Comparison of ENCODE assay signal across 20 cellular contexts in the genomic region with DNA sequence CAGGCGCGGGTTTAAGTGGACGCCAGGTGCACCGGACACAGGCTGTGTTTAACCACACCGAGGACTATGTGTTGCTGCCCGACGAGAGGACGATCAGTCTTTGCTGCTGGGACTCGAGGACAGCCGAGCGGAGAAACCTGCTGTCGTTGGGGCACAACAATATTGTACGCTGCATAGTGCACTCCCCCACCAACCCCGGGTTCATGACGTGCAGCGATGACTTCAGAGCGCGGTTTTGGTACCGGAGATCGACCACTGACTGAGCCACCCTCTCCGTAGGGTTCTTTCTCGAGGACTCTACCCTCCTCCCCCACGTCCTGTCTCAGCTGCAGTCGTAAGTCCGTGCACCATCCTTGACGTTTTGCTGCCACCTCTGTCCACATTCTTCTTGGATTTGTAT. TPM values are rescaled to one million over a fixed set of nuclear protein-coding genes. Genes with fewer than 3 reads are reported as not detected.
DNase-seq lines count a peak whose midpoint lies in the region; ATAC-seq and TF ChIP-seq lines count a peak whose summit lies in the region.
"Had no signal": no experiment of that assay in that cellular context is flagged by ENCODE, and none has a peak within 500 bp of the region (broad histone marks: within the 10 kb centered on the region; RNA-seq: fewer than 3 reads in every experiment).

No MANE protein-coding gene starts in this region.

- no peak overlapping the region for H2AK9ac ChIP-seq in IMR-90 (replicated peaks; ENCODE audit: low read depth, low read length, poor library complexity)

- H3K4me3 ChIP-seq in IMR-90 (ENCODE audit: insufficient read depth, low read depth, low read length) = no peak overlapping the region
- H3K4me3 ChIP-seq: BLaER1 treated with 17β-estradiol and CSF1 and Interleukin-3, amounts not matched to agents 10 nM and 100 nM had no signal

- H3K27ac Mint-ChIP-seq in activated CD4-positive, alpha-beta memory T cell treated with anti-CD3 and anti-CD28 coated beads for 36 hours = peak overlapping the region; percentile 30
- H3K27ac Mint-ChIP-seq in activated CD4-positive, alpha-beta memory T cell treated with anti-CD3 and anti-CD28 coated beads, Interleukin-2, amount 10 ng/mL, durations not matched to agents 7 days and 5 days = no peak overlapping the region
- H3K27ac Mint-ChIP-seq in natural killer cell = peak overlapping the region; percentile 47 to 48
- no peak overlapping the region for H3K27ac Mint-ChIP-seq in natural killer cell treated with Interleukin-12 subunit alpha and Interleukin-12 subunit beta and Interleukin-15 and Interleukin-18, amount 100 ng/mL, for 72 hours
- peak overlapping the region in 7 of 10 donors; percentile 24 to 96 (median 65) for H3K27ac Mint-ChIP-seq in naive thymus-derived CD8-positive, alpha-beta T cell
- H3K27ac Mint-ChIP-seq: IgD-negative memory B cell had no signal

- intact Hi-C loops in activated CD4-positive, alpha-beta memory T cell treated with anti-CD3 and anti-CD28 coated beads for 36 hours (cut with micrococcal nuclease) = no loop called here
- intact Hi-C loops in natural killer cell (cut with micrococcal nuclease) = no loop called here
- intact Hi-C loops in IMR-90 (cut with micrococcal nuclease) = no loop called here

- no TSS peak for BruUV-seq in IMR-90 (replicated peaks; lab: Mats Ljungman, UMichigan)

- peaks cover 12 to 46% of the 10 kb centered on the region in 2 experiments for H3K79me1 ChIP-seq in IMR-90 (ENCODE audit: low read depth in 1 of 2, low read length in 2 of 2)

- TF ChIP-seq CTCF in natural killer cell (IDR thresholded peaks at IDR 0.05) = no peak
- TF ChIP-seq CTCF in IMR-90 (conservative IDR thresholded peaks at IDR 0.05; ENCODE audit: low read depth, low read length) = no peak

- CTCF ChIA-PET in activated CD4-positive, alpha-beta memory T cell treated with anti-CD3 and anti-CD28 coated beads for 36 hours (lab: Charles Lee) = no interaction called here
- CTCF ChIA-PET in activated CD4-positive, alpha-beta memory T cell treated with anti-CD3 and anti-CD28 coated beads, Interleukin-2, amount 10 ng/mL, durations not matched to agents 7 days and 5 days (lab: Charles Lee) = no interaction called here
- CTCF ChIA-PET in IMR-90 (lab: Yijun Ruan, JAX) (no interaction called here), HEK293T (lab: Yijun Ruan, JAX) (no interaction called here)

- H3K18ac ChIP-seq in IMR-90 (ENCODE audit: low read depth, low read length) = no peak overlapping the region

- POLR2A ChIA-PET in activated CD4-positive, alpha-beta memory T cell treated with anti-CD3 and anti-CD28 coated beads for 36 hours (lab: Charles Lee) = no interaction called here
- POLR2A ChIA-PET in activated CD4-positive, alpha-beta memory T cell treated with anti-CD3 and anti-CD28 coated beads, Interleukin-2, amount 10 ng/mL, durations not matched to agents 7 days and 5 days (lab: Charles Lee) = interaction anchor here (1.9 kb wide), 1 partner anchor 11 kb away, joined by 5 read pairs; a partner anchor contains a TSS
- POLR2A ChIA-PET in IMR-90 (lab: Charles Lee; ENCODE audit: unreplicated experiment) (no interaction called here), HEK293T (lab: Yijun Ruan, JAX) (no interaction called here)
- POLR2A ChIA-PET in naive thymus-derived CD8-positive, alpha-beta T cell (lab: Charles Lee) = no interaction called here

- H2BK20ac ChIP-seq in IMR-90 (ENCODE audit: low read depth, low read length) = no peak overlapping the region

- no peak overlapping the region for H2AK5ac ChIP-seq in IMR-90 (ENCODE audit: low read depth, low read length)

- no peaks in the 10 kb centered on the region for H3K9me3 Mint-ChIP-seq in activated CD4-positive, alpha-beta memory T cell treated with anti-CD3 and anti-CD28 coated beads for 36 hours
- no peaks in the 10 kb centered on the region for H3K9me3 Mint-ChIP-seq in activated CD4-positive, alpha-beta memory T cell treated with anti-CD3 and anti-CD28 coated beads, Interleukin-2, amount 10 ng/mL, durations not matched to agents 7 days and 5 days
- H3K9me3 Mint-ChIP-seq in natural killer cell = no peaks in the 10 kb centered on the region
- no peaks in the 10 kb centered on the region for H3K9me3 Mint-ChIP-seq in natural killer cell treated with Interleukin-12 subunit alpha and Interleukin-12 subunit beta and Interleukin-15 and Interleukin-18, amount 100 ng/mL, for 72 hours
- no peaks in the 10 kb centered on the region for H3K9me3 Mint-ChIP-seq in naive thymus-derived CD8-positive, alpha-beta T cell
- H3K9me3 Mint-ChIP-seq: CD4-positive, CD25-positive, alpha-beta regulatory T cell; H9; IgD-negative memory B cell had no signal

- no peak for TF ChIP-seq RAD21 in IMR-90 (IDR thresholded peaks at IDR 0.05; ENCODE audit: low read length)

- H2AFZ ChIP-seq in IMR-90 (replicated peaks; ENCODE audit: low read length, poor library complexity) = no peak overlapping the region

- H3K23ac ChIP-seq in IMR-90 (ENCODE audit: low read depth, low read length) = no peak overlapping the region

- ATAC-seq in natural killer cell (no peak), IMR-90 (ENCODE audit: low read depth) (no peak), HG02852 (IDR thresholded peaks at IDR 0.05; ENCODE audit: unreplicated experiment) (no peak)
- no peak for ATAC-seq in natural killer cell treated with Interleukin-12 subunit alpha and Interleukin-12 subunit beta and Interleukin-15 and Interleukin-18, amount 100 ng/mL, for 72 hours
- ATAC-seq in naive thymus-derived CD8-positive, alpha-beta T cell = no peak

- H3K4ac ChIP-seq in IMR-90 (ENCODE audit: low read depth, low read length) = no peak overlapping the region

- peaks cover 44% of the 10 kb centered on the region for H3K36me3 ChIP-seq in IMR-90 (ENCODE audit: control insufficient read depth, insufficient read depth, low read length)

- no peak overlapping the region for H3K4me2 ChIP-seq in IMR-90 (ENCODE audit: low read depth, low read length)
- H3K4me2 ChIP-seq: BLaER1 treated with 17β-estradiol and CSF1 and Interleukin-3, amounts not matched to agents 10 nM and 100 nM had no signal

- no peaks in the 10 kb centered on the region for H3K9me1 ChIP-seq in IMR-90 (ENCODE audit: insufficient read depth, low read length)

- no peak for DNase-seq in activated CD4-positive, alpha-beta memory T cell treated with anti-CD3 and anti-CD28 coated beads for 36 hours
- DNase-seq in activated CD4-positive, alpha-beta memory T cell treated with anti-CD3 and anti-CD28 coated beads, Interleukin-2, amount 10 ng/mL, durations not matched to agents 7 days and 5 days = no peak
- DNase-seq in natural killer cell = no peak
- DNase-seq in natural killer cell treated with Interleukin-12 subunit alpha and Interleukin-12 subunit beta and Interleukin-15 and Interleukin-18, amount 100 ng/mL, for 72 hours (ENCODE audit: low spot score) = no peak
- no peak for DNase-seq in IMR-90
- peak in 1 of 10 donors; percentile 68 for DNase-seq in naive thymus-derived CD8-positive, alpha-beta T cell
- no peak for DNase-seq in HEK293T (ENCODE audit: extremely low spot score)
- DNase-seq: ACHN, COR-L47, DMS153, DMS79 treated with DMSO at 0.1 percent for 48 hours, EL, GOT3, H9 had no signal

- H2BK15ac ChIP-seq in IMR-90 (ENCODE audit: low read depth, low read length) = no peak overlapping the region

- in situ Hi-C loops in IMR-90 (cut with MboI; ENCODE audit: low sequenced_read_pairs) = no loop called here

- no peaks in the 10 kb centered on the region for H3K27me3 Mint-ChIP-seq in activated CD4-positive, alpha-beta memory T cell treated with anti-CD3 and anti-CD28 coated beads for 36 hours
- no peaks in the 10 kb centered on the region for H3K27me3 Mint-ChIP-seq in activated CD4-positive, alpha-beta memory T cell treated with anti-CD3 and anti-CD28 coated beads, Interleukin-2, amount 10 ng/mL, durations not matched to agents 7 days and 5 days
- no peaks in the 10 kb centered on the region for H3K27me3 Mint-ChIP-seq in natural killer cell (ENCODE audit: low read depth in 2 of 2)
- H3K27me3 Mint-ChIP-seq in natural killer cell treated with Interleukin-12 subunit alpha and Interleukin-12 subunit beta and Interleukin-15 and Interleukin-18, amount 100 ng/mL, for 72 hours = no peaks in the 10 kb centered on the region
- no peaks in the 10 kb centered on the region for H3K27me3 Mint-ChIP-seq in naive thymus-derived CD8-positive, alpha-beta T cell
- H3K27me3 Mint-ChIP-seq: CD4-positive, CD25-positive, alpha-beta regulatory T cell; IgD-negative memory B cell had no signal

- H4K91ac ChIP-seq in IMR-90 (ENCODE audit: insufficient read depth, low read depth, low read length) = no peak overlapping the region; the same call in 1 of the 2 replicates

- no peak overlapping the region for H3K14ac ChIP-seq in IMR-90 (replicated peaks; ENCODE audit: low read depth, low read length)

- H3K27ac ChIP-seq in IMR-90 (ENCODE audit: insufficient read depth, low read length) = peak overlapping the region; percentile 22; the same call in 1 of the 2 replicates
- H3K27ac ChIP-seq: BLaER1 treated with 17β-estradiol and CSF1 and Interleukin-3, amounts not matched to agents 10 nM and 100 nM; HL-60 had no signal

- TF ChIP-seq POLR2A in IMR-90 (IDR thresholded peaks at IDR 0.05; ENCODE audit: low read depth, low read length) = no peak

- no peaks in the 10 kb centered on the region for H4K20me1 ChIP-seq in IMR-90 (ENCODE audit: insufficient read depth, low read length)

- H2BK5ac ChIP-seq in IMR-90 (ENCODE audit: low read depth, low read length, poor library complexity, severe bottlenecking) = peak overlapping the region; percentile 53

- no peak overlapping the region for H3K4me3 Mint-ChIP-seq in activated CD4-positive, alpha-beta memory T cell treated with anti-CD3 and anti-CD28 coated beads for 36 hours
- no peak overlapping the region for H3K4me3 Mint-ChIP-seq in activated CD4-positive, alpha-beta memory T cell treated with anti-CD3 and anti-CD28 coated beads, Interleukin-2, amount 10 ng/mL, durations not matched to agents 7 days and 5 days
- H3K4me3 Mint-ChIP-seq in natural killer cell = no peak overlapping the region
- H3K4me3 Mint-ChIP-seq in natural killer cell treated with Interleukin-12 subunit alpha and Interleukin-12 subunit beta and Interleukin-15 and Interleukin-18, amount 100 ng/mL, for 72 hours = no peak overlapping the region
- H3K4me3 Mint-ChIP-seq in naive thymus-derived CD8-positive, alpha-beta T cell = peak overlapping the region in 1 of 10 donors; percentile 67
- H3K4me3 Mint-ChIP-seq: H9, IgD-negative memory B cell had no signal

- no peaks in the 10 kb centered on the region for H3K27me3 ChIP-seq in IMR-90 (ENCODE audit: control insufficient read depth, insufficient read depth, low read length)
- H3K27me3 ChIP-seq: BLaER1 treated with 17β-estradiol and CSF1 and Interleukin-3, amounts not matched to agents 10 nM and 100 nM had no signal

- H4K5ac ChIP-seq in IMR-90 (ENCODE audit: low read depth, low read length) = no peak overlapping the region

- no peak overlapping the region for H2BK120ac ChIP-seq in IMR-90 (ENCODE audit: low read depth, low read length)

- no peak overlapping the region for H4K8ac ChIP-seq in IMR-90 (ENCODE audit: low read depth in 2 of 2, low read length in 2 of 2)

- H3K9ac ChIP-seq in IMR-90 (ENCODE audit: low read depth, low read length) = no peak overlapping the region
- H3K9ac ChIP-seq: BLaER1 treated with 17β-estradiol and CSF1 and Interleukin-3, amounts not matched to agents 10 nM and 100 nM had no signal

- H3K4me1 Mint-ChIP-seq in activated CD4-positive, alpha-beta memory T cell treated with anti-CD3 and anti-CD28 coated beads for 36 hours (ENCODE audit: low read depth) = peaks cover 21% of the 10 kb centered on the region
- peaks cover 29% of the 10 kb centered on the region for H3K4me1 Mint-ChIP-seq in activated CD4-positive, alpha-beta memory T cell treated with anti-CD3 and anti-CD28 coated beads, Interleukin-2, amount 10 ng/mL, durations not matched to agents 7 days and 5 days
- peaks cover 7 to 8% of the 10 kb centered on the region in 2 donors for H3K4me1 Mint-ChIP-seq in natural killer cell
- H3K4me1 Mint-ChIP-seq in natural killer cell treated with Interleukin-12 subunit alpha and Interleukin-12 subunit beta and Interleukin-15 and Interleukin-18, amount 100 ng/mL, for 72 hours (ENCODE audit: low read depth in 2 of 2) = peaks cover 8 to 10% of the 10 kb centered on the region in 2 donors
- peaks cover 0 to 26% (median 10%) of the 10 kb centered on the region in 4 donors for H3K4me1 Mint-ChIP-seq in naive thymus-derived CD8-positive, alpha-beta T cell
- H3K4me1 Mint-ChIP-seq: H9 had no signal

- H3K4me1 ChIP-seq in IMR-90 (ENCODE audit: control insufficient read depth, insufficient read depth, low read length) = no peaks in the 10 kb centered on the region

- dilution Hi-C loops in IMR-90 (cut with HindIII; ENCODE audit: low sequenced_read_pairs, unreplicated experiment) = no loop called here

- 95% methylated on average over 15 of the region's 26 CpGs; no CpG with 5 or more reads in 1 of the 2 experiments for WGBS in IMR-90 (ENCODE audit: extremely low coverage in 2 of 2, insufficient read length in 1 of 2), 2 experiments

- no peaks in the 10 kb centered on the region for H3K9me3 ChIP-seq in IMR-90 (ENCODE audit: control insufficient read depth, insufficient read depth, low read length)
- H3K9me3 ChIP-seq: BLaER1 treated with 17β-estradiol and CSF1 and Interleukin-3, amounts not matched to agents 10 nM and 100 nM had no signal

- H3K56ac ChIP-seq in IMR-90 (ENCODE audit: extremely low read depth, insufficient read depth, low read length) = no peak overlapping the region

- H3K36me3 Mint-ChIP-seq in activated CD4-positive, alpha-beta memory T cell treated with anti-CD3 and anti-CD28 coated beads for 36 hours = peaks cover 69% of the 10 kb centered on the region
- peaks cover 80% of the 10 kb centered on the region for H3K36me3 Mint-ChIP-seq in activated CD4-positive, alpha-beta memory T cell treated with anti-CD3 and anti-CD28 coated beads, Interleukin-2, amount 10 ng/mL, durations not matched to agents 7 days and 5 days (ENCODE audit: low read depth)
- peaks cover 19% of the 10 kb centered on the region for H3K36me3 Mint-ChIP-seq in natural killer cell
- peaks cover 18% of the 10 kb centered on the region for H3K36me3 Mint-ChIP-seq in natural killer cell treated with Interleukin-12 subunit alpha and Interleukin-12 subunit beta and Interleukin-15 and Interleukin-18, amount 100 ng/mL, for 72 hours
- peaks cover 4 to 84% (median 16%) of the 10 kb centered on the region in 3 donors for H3K36me3 Mint-ChIP-seq in naive thymus-derived CD8-positive, alpha-beta T cell

RNA-seq across cellular contexts. Expression of a gene that starts 8.6 kb away (rescaled TPM):
- 1 to 10 TPM; 7.8 to 8.6 TPM for total RNA-seq in activated CD4-positive, alpha-beta memory T cell treated with anti-CD3 and anti-CD28 coated beads for 36 hours
- total RNA-seq in activated CD4-positive, alpha-beta memory T cell treated with anti-CD3 and anti-CD28 coated beads, Interleukin-2, amount 10 ng/mL, durations not matched to agents 7 days and 5 days = 10 to 100 TPM; 13.2 TPM
- total RNA-seq in natural killer cell (10 to 100 TPM in 2 of 3 donors, 1 to 10 TPM in 1; 9.3 to 13.8 (median 13.4) TPM), IMR-90 (2012; rRNA removed) (25.8 and 26.1 TPM in 2 replicates)
- 1 to 10 TPM; 1.3 to 4.1 TPM for total RNA-seq in natural killer cell treated with Interleukin-12 subunit alpha and Interleukin-12 subunit beta and Interleukin-15 and Interleukin-18, amount 100 ng/mL, for 72 hours
- 26.5 and 29.6 TPM in 2 replicates for polyA plus RNA-seq in IMR-90 (2012; rRNA removed)
- polyA plus RNA-seq in IMR-90 (2012; cell fraction: cytosol; rRNA removed) = 12.7 and 19.2 TPM in 2 replicates
- polyA plus RNA-seq in IMR-90 (2012; cell fraction: nucleus; rRNA removed; ENCODE audit: low replicate concordance) = 28.4 and 44.9 TPM in 2 replicates
- total RNA-seq in naive thymus-derived CD8-positive, alpha-beta T cell = 10 to 100 TPM; 11.6 to 12.9 TPM
- polyA plus RNA-seq in naive thymus-derived CD8-positive, alpha-beta T cell = 10 to 100 TPM in 1 of 3 donors, 1 to 10 TPM in 2; 5.5 to 11.2 (median 7.1) TPM
- total RNA-seq: A172, H9 had no signal

RNA-seq across cellular contexts. Expression of a gene that starts 11.0 kb away (rescaled TPM):
- total RNA-seq in activated CD4-positive, alpha-beta memory T cell treated with anti-CD3 and anti-CD28 coated beads for 36 hours = 10 to 100 TPM; 53.9 to 56.6 TPM
- 10 to 100 TPM; 61.5 to 64.9 TPM for total RNA-seq in activated CD4-positive, alpha-beta memory T cell treated with anti-CD3 and anti-CD28 coated beads, Interleukin-2, amount 10 ng/mL, durations not matched to agents 7 days and 5 days
- 10 to 100 TPM; 15.8 to 24.3 (median 18.5) TPM for total RNA-seq in natural killer cell
- total RNA-seq in natural killer cell treated with Interleukin-12 subunit alpha and Interleukin-12 subunit beta and Interleukin-15 and Interleukin-18, amount 100 ng/mL, for 72 hours = 10 to 100 TPM; 39.6 to 40.1 TPM
- 86.4 and 105 TPM in 2 replicates for total RNA-seq in IMR-90 (2012; rRNA removed)
- polyA plus RNA-seq in IMR-90 (2012; rRNA removed) = 48.8 and 49.5 TPM in 2 replicates
- polyA plus RNA-seq in IMR-90 (2012; cell fraction: cytosol; rRNA removed) = 24.3 and 40.6 TPM in 2 replicates
- 28.6 and 46.9 TPM in 2 replicates for polyA plus RNA-seq in IMR-90 (2012; cell fraction: nucleus; rRNA removed; ENCODE audit: low replicate concordance)
- 10 to 100 TPM; 43.7 to 52.8 TPM for total RNA-seq in naive thymus-derived CD8-positive, alpha-beta T cell
- 10 to 100 TPM; 27.2 to 33.3 (median 27.7) TPM for polyA plus RNA-seq in naive thymus-derived CD8-positive, alpha-beta T cell

RNA-seq across cellular contexts. Expression of a gene that starts 11.4 kb away (rescaled TPM):
- total RNA-seq in activated CD4-positive, alpha-beta memory T cell treated with anti-CD3 and anti-CD28 coated beads for 36 hours = 100 to 1,000 TPM in 1 of 2 experiments, 10 to 100 TPM in 1; 99.7 to 101 TPM
- total RNA-seq in activated CD4-positive, alpha-beta memory T cell treated with anti-CD3 and anti-CD28 coated beads, Interleukin-2, amount 10 ng/mL, durations not matched to agents 7 days and 5 days = 10 to 100 TPM; 91.9 to 95.4 TPM
- total RNA-seq in natural killer cell = 1 to 10 TPM; 1.5 to 2.9 (median 2.0) TPM
- total RNA-seq in natural killer cell treated with Interleukin-12 subunit alpha and Interleukin-12 subunit beta and Interleukin-15 and Interleukin-18, amount 100 ng/mL, for 72 hours = 10 to 100 TPM; 45.1 to 80.8 TPM
- total RNA-seq in IMR-90 (2012; rRNA removed) = 83.3 and 88.0 TPM in 2 replicates
- 63.7 and 68.0 TPM in 2 replicates for polyA plus RNA-seq in IMR-90 (2012; rRNA removed)
- polyA plus RNA-seq in IMR-90 (2012; cell fraction: cytosol; rRNA removed) = 21.7 and 43.0 TPM in 2 replicates
- 13.7 and 69.2 TPM in 2 replicates for polyA plus RNA-seq in IMR-90 (2012; cell fraction: nucleus; rRNA removed; ENCODE audit: low replicate concordance)
- 1 to 10 TPM in 1 of 2 experiments, under 1 TPM in 1; 0.85 to 1.3 TPM for total RNA-seq in naive thymus-derived CD8-positive, alpha-beta T cell
- polyA plus RNA-seq in naive thymus-derived CD8-positive, alpha-beta T cell = under 1 TPM; 0.19 to 0.50 (median 0.44) TPM

RNA-seq across cellular contexts. Expression of a gene that starts 44.7 kb away (rescaled TPM):
- 1 to 10 TPM; 5.5 to 5.9 TPM for total RNA-seq in activated CD4-positive, alpha-beta memory T cell treated with anti-CD3 and anti-CD28 coated beads for 36 hours
- 1 to 10 TPM; 3.7 to 4.3 TPM for total RNA-seq in activated CD4-positive, alpha-beta memory T cell treated with anti-CD3 and anti-CD28 coated beads, Interleukin-2, amount 10 ng/mL, durations not matched to agents 7 days and 5 days
- total RNA-seq in natural killer cell (10 to 100 TPM in 1 of 3 donors, 1 to 10 TPM in 2; 6.4 to 11.5 (median 8.8) TPM), IMR-90 (2012; rRNA removed) (45.0 and 48.9 TPM in 2 replicates)
- 1 to 10 TPM; 1.8 to 3.0 TPM for total RNA-seq in natural killer cell treated with Interleukin-12 subunit alpha and Interleukin-12 subunit beta and Interleukin-15 and Interleukin-18, amount 100 ng/mL, for 72 hours
- polyA plus RNA-seq in IMR-90 (2012; rRNA removed) = 25.6 and 29.5 TPM in 2 replicates
- 13.0 and 17.9 TPM in 2 replicates for polyA plus RNA-seq in IMR-90 (2012; cell fraction: cytosol; rRNA removed)
- polyA plus RNA-seq in IMR-90 (2012; cell fraction: nucleus; rRNA removed; ENCODE audit: low replicate concordance) = 4.1 and 11.5 TPM in 2 replicates
- total RNA-seq in naive thymus-derived CD8-positive, alpha-beta T cell = 10 to 100 TPM; 25.2 to 27.8 TPM
- 10 to 100 TPM; 26.7 to 32.9 (median 27.8) TPM for polyA plus RNA-seq in naive thymus-derived CD8-positive, alpha-beta T cell

Comparison
In these comparisons a context has a peak if more than half of its experiments do, and no peak if none do; other contexts are left out.
1. H3K27ac Mint-ChIP-seq: peak in activated CD4-positive, alpha-beta memory T cell treated with anti-CD3 and anti-CD28 coated beads for 36 hours (single experiment), natural killer cell (2 of 2) and naive thymus-derived CD8-positive, alpha-beta T cell (7 of 10); none in activated CD4-positive, alpha-beta memory T cell treated with anti-CD3 and anti-CD28 coated beads, Interleukin-2, amount 10 ng/mL, durations not matched to agents 7 days and 5 days (single experiment) and natural killer cell treated with Interleukin-12 subunit alpha and Interleukin-12 subunit beta and Interleukin-15 and Interleukin-18, amount 100 ng/mL, for 72 hours (0 of 2).
2. RNA of a gene that starts 11.4 kb away (total RNA-seq): 99.7 to 101 TPM in activated CD4-positive, alpha-beta memory T cell treated with anti-CD3 and anti-CD28 coated beads for 36 hours, 91.9 to 95.4 TPM in activated CD4-positive, alpha-beta memory T cell treated with anti-CD3 and anti-CD28 coated beads, Interleukin-2, amount 10 ng/mL, durations not matched to agents 7 days and 5 days, 83.3 to 88.0 TPM in IMR-90 and 45.1 to 80.8 TPM in natural killer cell treated with Interleukin-12 subunit alpha and Interleukin-12 subunit beta and Interleukin-15 and Interleukin-18, amount 100 ng/mL, for 72 hours; 1.5 to 2.9 TPM in natural killer cell and 0.85 to 1.3 TPM in naive thymus-derived CD8-positive, alpha-beta T cell; every median in the first group is over 10 times any median in the second.